12 cellular contexts compared by ENCODE assay signal in genomic region chr11:16511109-16511806, GRCh38.
DNase-seq lines count a peak whose midpoint lies in the region; FAIRE-seq and TF ChIP-seq lines count a peak whose summit lies in the region.
"Had no signal": no experiment of that assay in that cellular context is flagged by ENCODE, and none has a peak within 500 bp of the region (broad histone marks: within the 10 kb centered on the region; RNA-seq: fewer than 3 reads in every experiment).

No MANE protein-coding gene starts in this region.

- no peak overlapping the region for H3K4me3 ChIP-seq in osteoblast (ENCODE audit: insufficient read depth, low read length)
- H3K4me3 ChIP-seq: spleen had no signal

- H3K4me1 ChIP-seq in osteoblast (ENCODE audit: insufficient read depth, low read length), result peaks cover 8% of the 10 kb centered on the region
- H3K4me1 ChIP-seq: spleen had no signal

- H3K9me3 ChIP-seq in osteoblast (ENCODE audit: low read depth, low read length), result no peaks in the 10 kb centered on the region

- TF ChIP-seq CTCF in osteoblast (IDR thresholded peaks at IDR 0.05; ENCODE audit: extremely low read depth, low read depth, low read length) (no peak), D721Med (IDR thresholded peaks at IDR 0.05; ENCODE audit: insufficient read depth, missing control alignments) (no peak)

- no peaks in the 10 kb centered on the region for H3K79me2 ChIP-seq in osteoblast (ENCODE audit: insufficient read depth, low read length)

- no peaks in the 10 kb centered on the region for H4K20me1 ChIP-seq in osteoblast (ENCODE audit: insufficient read depth, low read length)

- no peak for FAIRE-seq in D721Med (lab: Jason Lieb, UNC)
- FAIRE-seq: endometrium had no signal

- no peaks in the 10 kb centered on the region for H3K36me3 ChIP-seq in osteoblast (ENCODE audit: insufficient read depth, low read length)
- H3K36me3 ChIP-seq: spleen had no signal

- H2AFZ ChIP-seq in osteoblast (ENCODE audit: low read length), result no peak overlapping the region

- DNase-seq in ELR (ENCODE audit: low read depth) (peak; percentile 6), NCI-H1105 treated with DMSO at 0.1 percent for 48 hours (lab: John Stamatoyannopoulos, UW) (peak; percentile 66), dedifferentiated amniotic fluid mesenchymal stem cell (ENCODE audit: extremely low spot score) (peak; percentile 25), osteoblast (ENCODE audit: insufficient read length, low spot score, missing footprints) (peak; percentile 85), AG08395 (ENCODE audit: low spot score) (no peak), D721Med (ENCODE audit: insufficient read length, low spot score) (no peak)
- DNase-seq in activated effector memory CD4-positive, alpha-beta T cell treated with Interleukin-2 at 50 U/mL for 16 hours, result no peak
- DNase-seq: DMS79, NCI-H1417 treated with DMSO at 0.1 percent for 48 hours, spleen, T1000 had no signal

- no peaks in the 10 kb centered on the region for H3K27me3 ChIP-seq in osteoblast (ENCODE audit: insufficient read depth, low read length)
- H3K27me3 ChIP-seq: spleen had no signal

- H3K27ac ChIP-seq in osteoblast (ENCODE audit: low read depth, low read length), result no peak overlapping the region
- H3K27ac ChIP-seq: spleen had no signal

- H3K4me2 ChIP-seq in osteoblast (ENCODE audit: insufficient read depth, low read length), result no peak overlapping the region

Comparison
In these comparisons a context has a peak if more than half of its experiments do, and no peak if none do; other contexts are left out.
1. DNase-seq: peak in ELR (single experiment), NCI-H1105 treated with DMSO at 0.1 percent for 48 hours (single experiment), dedifferentiated amniotic fluid mesenchymal stem cell (single experiment) and osteoblast (single experiment); none in AG08395 (single experiment), D721Med (single experiment) and activated effector memory CD4-positive, alpha-beta T cell treated with Interleukin-2 at 50 U/mL for 16 hours (single experiment).